In genomic region chr1:31201871-31202270, GRCh38 we compare ENCODE assay signal across 19 cellular contexts. TPM values are rescaled to one million over a fixed set of nuclear protein-coding genes. Genes with fewer than 3 reads are reported as not detected.
DNase-seq lines count a peak whose midpoint lies in the region; ATAC-seq and TF ChIP-seq lines count a peak whose summit lies in the region.
"Had no signal": no experiment of that assay in that cellular context is flagged by ENCODE, and none has a peak within 500 bp of the region (broad histone marks: within the 10 kb centered on the region; RNA-seq: fewer than 3 reads in every experiment).

No MANE protein-coding gene starts in this region.

- no peak for ATAC-seq in HG03442 (IDR thresholded peaks at IDR 0.05; ENCODE audit: unreplicated experiment)
- ATAC-seq: HepG2, PC-3 had no signal

- H3K27me3 ChIP-seq in dorsolateral prefrontal cortex: no peaks in the 10 kb centered on the region

- H3K27ac ChIP-seq in dorsolateral prefrontal cortex (peak overlapping the region in 54 of 59 donors; percentile 3 to 99 (median 85)), substantia nigra (ENCODE audit: low read depth, low read length, poor library complexity, severe bottlenecking) (peak overlapping the region; percentile 91)
- H3K27ac ChIP-seq: 22Rv1, C4-2B, KMS-11 had no signal

- H3K4me1 Mint-ChIP-seq in mesothelial cell of epicardium: no peaks in the 10 kb centered on the region

- H3K4me3 Mint-ChIP-seq in mesothelial cell of epicardium: no peak overlapping the region

- no peak overlapping the region for H3K27ac Mint-ChIP-seq in mesothelial cell of epicardium

- no peaks in the 10 kb centered on the region for H3K9me3 Mint-ChIP-seq in mesothelial cell of epicardium

- DNase-seq in DMS 273 (lab: John Stamatoyannopoulos, UW; ENCODE audit: unreplicated experiment): peak; percentile 49
- no peak for DNase-seq in DMS 273 treated with DMSO at 0.1 percent for 48 hours (lab: John Stamatoyannopoulos, UW)
- DNase-seq in SK-N-DZ (ENCODE audit: low spot score): peak; percentile 55
- DNase-seq in dorsolateral prefrontal cortex: peak in 1 of 10 donors; percentile 30
- peak in 1 of 49 donors; percentile 63 for DNase-seq in substantia nigra (lab: John Stamatoyannopoulos, UW)
- DNase-seq in KBM-7: no peak
- DNase-seq in mesothelial cell of epicardium (ENCODE audit: low spot score in 2 of 2, unreplicated experiment in 2 of 2): no peak
- DNase-seq: AML-193, DND-41, NCI-H1930, NCI-H82, PC-3, RPMI8226, SHP77 treated with DMSO at 0.1 percent for 48 hours had no signal

- H3K36me3 Mint-ChIP-seq in mesothelial cell of epicardium: no peaks in the 10 kb centered on the region

- no peak for TF ChIP-seq CTCF in dorsolateral prefrontal cortex (IDR thresholded peaks at IDR 0.05 in 54 of 56, conservative IDR thresholded peaks at IDR 0.05 in 2 of 56; ENCODE audit: low read depth in 1 of 56, partially characterized antibody in 56 of 56)
- TF ChIP-seq CTCF in mesothelial cell of epicardium (IDR thresholded peaks at IDR 0.05; ENCODE audit: unreplicated experiment): no peak

- H3K4me3 ChIP-seq in dorsolateral prefrontal cortex: no peak overlapping the region

- no peaks in the 10 kb centered on the region for H3K27me3 Mint-ChIP-seq in mesothelial cell of epicardium (ENCODE audit: low read depth)

- in situ Hi-C loops in KBM-7 (cut with MboI; ENCODE audit: low pct_unique_long_range_greater_than_20kb, low sequenced_read_pairs): no loop called here

- intact Hi-C loops in dorsolateral prefrontal cortex (cut with DNase I): loop anchor here in 1 of 2 donors (2.0 kb wide), 1 partner anchor 17 kb away; no protein-coding TSS in a partner anchor

RNA-seq across cellular contexts. Expression of gene NKAIN1, which starts 37.8 kb away (rescaled TPM):
- 35.2 and 41.0 TPM in 2 replicates for polyA plus RNA-seq in SK-N-DZ (2014; cell fraction: cytosol; rRNA removed)
- polyA plus RNA-seq in SK-N-DZ (2014; cell fraction: nucleus; rRNA removed): 12.1 and 12.2 TPM in 2 replicates
- 10 to 100 TPM in 84 of 120 experiments, 1 to 10 TPM in 36; 3.6 to 42.1 (median 11.7) TPM for total RNA-seq in dorsolateral prefrontal cortex
- total RNA-seq in mesothelial cell of epicardium: 9.4 to 10.2 TPM (median 9.4 TPM) in 3 replicates

Comparison
In these comparisons a context has a peak if more than half of its experiments do, and no peak if none do; other contexts are left out.
1. DNase-seq: peak in DMS 273 (single experiment) and SK-N-DZ (single experiment); none in DMS 273 treated with DMSO at 0.1 percent for 48 hours (single experiment), KBM-7 (single experiment) and mesothelial cell of epicardium (0 of 2).